In the genomic region with DNA sequence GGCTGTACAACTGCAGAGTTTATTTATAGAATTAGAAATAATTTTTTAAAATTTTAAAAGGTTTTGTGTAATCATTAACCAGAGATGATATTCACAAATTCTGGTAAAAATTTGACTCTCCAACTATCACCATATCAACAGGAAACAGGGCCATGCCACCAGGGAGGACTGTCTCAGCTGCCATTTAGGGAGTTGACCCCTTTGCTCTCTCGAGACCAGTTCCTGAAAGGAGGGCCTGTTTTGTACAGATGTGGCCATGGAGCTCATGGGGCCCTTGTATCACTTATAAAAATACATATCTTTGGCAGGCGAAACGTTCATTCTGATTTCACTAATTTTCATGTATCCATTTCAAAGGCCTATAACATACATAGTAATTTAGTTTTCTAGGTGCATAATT, we compare ENCODE assay signal across 15 cellular contexts.
"Had no signal": no experiment of that assay in that cellular context is flagged by ENCODE, and none has a peak within 500 bp of the region (broad histone marks: within the 10 kb centered on the region; RNA-seq: fewer than 3 reads in every experiment).

No MANE protein-coding gene starts in this region.

- H3K4me3 Mint-ChIP-seq: activated naive CD4-positive, alpha-beta T cell treated with anti-CD3 and anti-CD28 coated beads for 36 hours; endodermal cell had no signal

- H3K4me1 ChIP-seq: gastroesophageal sphincter had no signal

- H3K27me3 ChIP-seq: adrenal gland, dorsolateral prefrontal cortex, gastroesophageal sphincter, heart right ventricle, neutrophil had no signal

- H3K9me3 Mint-ChIP-seq: activated naive CD4-positive, alpha-beta T cell treated with anti-CD3 and anti-CD28 coated beads for 36 hours; endodermal cell had no signal

- DNase-seq: activated CD4-positive, alpha-beta T cell treated with anti-CD3 and anti-CD28 coated beads, Interleukin-2, amount 50 U/mL, for 48 hours; activated CD8-positive, alpha-beta memory T cell treated with anti-CD3 and anti-CD28 coated beads, Interleukin-2, amount 50 U/mL, for 4 hours; activated naive CD4-positive, alpha-beta T cell treated with anti-CD3 and anti-CD28 coated beads for 36 hours; adrenal gland; dorsolateral prefrontal cortex; endodermal cell; heart right ventricle; lower lobe of right lung; posterior cingulate gyrus; T-helper 9 cell; WERI-Rb-1 had no signal

- H3K4me1 Mint-ChIP-seq: endodermal cell had no signal

- ATAC-seq: gastroesophageal sphincter, lower lobe of right lung had no signal

- H3K9me3 ChIP-seq: adrenal gland, gastroesophageal sphincter, heart right ventricle, lower lobe of right lung, neutrophil, thoracic aorta had no signal

- H3K27ac Mint-ChIP-seq: activated naive CD4-positive, alpha-beta T cell treated with anti-CD3 and anti-CD28 coated beads for 36 hours; endodermal cell had no signal

- H3K27ac ChIP-seq: adrenal gland, gastroesophageal sphincter, lower lobe of right lung, neutrophil, skin epidermis, thoracic aorta, WERI-Rb-1 had no signal

- H3K4me3 ChIP-seq: adrenal gland, dorsolateral prefrontal cortex, gastroesophageal sphincter, heart right ventricle, lower lobe of right lung, skin epidermis, thoracic aorta had no signal
